1 cellular context compared by ENCODE assay signal in the genomic region with DNA sequence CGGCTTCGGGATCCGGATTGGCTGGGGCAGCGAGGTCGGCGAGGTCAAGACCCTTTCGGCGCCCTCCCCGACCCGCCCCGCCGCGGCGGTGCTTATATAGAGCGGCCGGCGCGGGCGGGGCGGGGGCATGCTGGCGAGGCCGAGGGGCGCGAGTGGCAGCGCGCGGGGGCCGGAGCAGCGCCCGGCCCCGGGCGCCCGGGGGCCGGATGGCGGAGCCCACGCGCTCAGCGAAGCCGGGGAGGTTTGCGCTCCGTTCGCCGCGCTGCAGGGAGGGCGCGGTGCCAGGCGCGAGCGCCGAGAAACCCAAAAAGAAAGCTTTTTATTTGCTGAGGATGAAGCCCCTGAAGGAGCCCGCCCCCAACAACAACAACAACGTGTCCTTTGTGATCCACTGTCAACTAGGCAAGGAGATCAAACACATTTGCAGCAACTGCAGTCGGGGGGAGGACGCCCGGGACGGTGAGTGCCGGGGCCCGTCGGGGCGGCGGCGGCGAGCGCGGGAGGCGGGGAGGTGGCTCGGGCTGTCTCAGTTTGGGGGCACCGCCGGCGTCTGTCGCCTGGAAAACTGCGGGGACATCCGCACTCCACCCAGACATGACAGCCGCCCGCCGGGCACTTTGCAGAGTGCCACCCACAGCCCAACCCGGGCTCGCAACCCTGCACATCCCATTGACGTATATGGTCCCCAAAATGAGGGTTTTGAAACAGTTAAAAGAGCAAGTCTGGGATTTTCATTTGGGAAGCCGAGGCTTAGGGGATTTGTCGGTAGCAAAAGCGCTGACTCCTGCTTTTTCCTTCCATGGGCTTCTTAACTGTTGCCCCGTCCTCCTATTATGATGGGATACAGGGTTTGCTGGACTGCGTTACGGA.
TF ChIP-seq lines count a peak whose summit lies in the region.

No MANE protein-coding gene starts in this region.

TF ChIP-seq in HEK293, 187 proteins besides CTCF, POLR2A, EP300 and RAD21 (continued from another document and continues in another):
- TF ChIP-seq, protein P1, sequence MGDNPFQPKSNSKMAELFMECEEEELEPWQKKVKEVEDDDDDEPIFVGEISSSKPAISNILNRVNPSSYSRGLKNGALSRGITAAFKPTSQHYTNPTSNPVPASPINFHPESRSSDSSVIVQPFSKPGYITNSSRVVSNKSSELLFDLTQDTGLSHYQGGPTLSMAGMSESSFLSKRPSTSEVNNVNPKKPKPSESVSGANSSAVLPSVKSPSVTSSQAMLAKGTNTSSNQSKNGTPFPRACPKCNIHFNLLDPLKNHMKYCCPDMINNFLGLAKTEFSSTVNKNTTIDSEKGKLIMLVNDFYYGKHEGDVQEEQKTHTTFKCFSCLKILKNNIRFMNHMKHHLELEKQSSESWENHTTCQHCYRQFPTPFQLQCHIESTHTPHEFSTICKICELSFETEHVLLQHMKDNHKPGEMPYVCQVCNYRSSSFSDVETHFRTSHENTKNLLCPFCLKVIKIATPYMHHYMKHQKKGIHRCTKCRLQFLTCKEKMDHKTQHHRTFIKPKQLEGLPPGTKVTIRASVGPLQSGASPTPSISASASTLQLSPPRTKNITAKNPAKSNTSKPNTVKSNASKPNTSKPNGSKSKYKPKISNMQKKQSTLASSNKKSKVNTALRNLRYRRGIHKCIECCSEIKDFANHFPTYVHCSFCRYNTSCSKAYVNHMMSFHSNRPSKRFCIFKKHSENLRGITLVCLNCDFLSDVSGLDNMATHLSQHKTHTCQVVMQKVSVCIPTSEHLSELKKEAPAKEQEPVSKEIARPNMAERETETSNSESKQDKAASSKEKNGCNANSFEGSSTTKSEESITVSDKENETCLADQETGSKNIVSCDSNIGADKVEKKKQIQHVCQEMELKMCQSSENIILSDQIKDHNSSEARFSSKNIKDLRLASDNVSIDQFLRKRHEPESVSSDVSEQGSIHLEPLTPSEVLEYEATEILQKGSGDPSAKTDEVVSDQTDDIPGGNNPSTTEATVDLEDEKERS (tag by site-specific recombination; IDR thresholded peaks at IDR 0.05) = no peak
- TF ChIP-seq ZBTB20 (tag by site-specific recombination; IDR thresholded peaks at IDR 0.05) = peak; percentile 69
- TF ChIP-seq KLF16 (tag by site-specific recombination; IDR thresholded peaks at IDR 0.05) = no peak
- TF ChIP-seq ZNF174 (tag by site-specific recombination; IDR thresholded peaks at IDR 0.05) = no peak
- TF ChIP-seq PATZ1 (tag by site-specific recombination; IDR thresholded peaks at IDR 0.05) = peak; percentile 42
- no peak for TF ChIP-seq ZNF169 (tag by site-specific recombination; IDR thresholded peaks at IDR 0.05)
- TF ChIP-seq, protein P2, sequence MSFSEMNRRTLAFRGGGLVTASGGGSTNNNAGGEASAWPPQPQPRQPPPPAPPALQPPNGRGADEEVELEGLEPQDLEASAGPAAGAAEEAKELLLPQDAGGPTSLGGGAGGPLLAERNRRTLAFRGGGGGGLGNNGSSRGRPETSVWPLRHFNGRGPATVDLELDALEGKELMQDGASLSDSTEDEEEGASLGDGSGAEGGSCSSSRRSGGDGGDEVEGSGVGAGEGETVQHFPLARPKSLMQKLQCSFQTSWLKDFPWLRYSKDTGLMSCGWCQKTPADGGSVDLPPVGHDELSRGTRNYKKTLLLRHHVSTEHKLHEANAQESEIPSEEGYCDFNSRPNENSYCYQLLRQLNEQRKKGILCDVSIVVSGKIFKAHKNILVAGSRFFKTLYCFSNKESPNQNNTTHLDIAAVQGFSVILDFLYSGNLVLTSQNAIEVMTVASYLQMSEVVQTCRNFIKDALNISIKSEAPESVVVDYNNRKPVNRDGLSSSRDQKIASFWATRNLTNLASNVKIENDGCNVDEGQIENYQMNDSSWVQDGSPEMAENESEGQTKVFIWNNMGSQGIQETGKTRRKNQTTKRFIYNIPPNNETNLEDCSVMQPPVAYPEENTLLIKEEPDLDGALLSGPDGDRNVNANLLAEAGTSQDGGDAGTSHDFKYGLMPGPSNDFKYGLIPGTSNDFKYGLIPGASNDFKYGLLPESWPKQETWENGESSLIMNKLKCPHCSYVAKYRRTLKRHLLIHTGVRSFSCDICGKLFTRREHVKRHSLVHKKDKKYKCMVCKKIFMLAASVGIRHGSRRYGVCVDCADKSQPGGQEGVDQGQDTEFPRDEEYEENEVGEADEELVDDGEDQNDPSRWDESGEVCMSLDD (tag by site-specific recombination; IDR thresholded peaks at IDR 0.05) = no peak
- TF ChIP-seq ZNF548 (tag by site-specific recombination; IDR thresholded peaks at IDR 0.05) = no peak
- peak; percentile 93 for TF ChIP-seq ZNF777 (tag by site-specific recombination; IDR thresholded peaks at IDR 0.05; ENCODE audit: borderline replicate concordance)
- no peak for TF ChIP-seq EGR2 (tag by site-specific recombination; IDR thresholded peaks at IDR 0.05; ENCODE audit: low read depth)
- TF ChIP-seq ZNF341 (tag by site-specific recombination; IDR thresholded peaks at IDR 0.05; ENCODE audit: low read depth) = peak; percentile 21; the same call in 1 of the 2 replicates
- peak; percentile 29; the same call in 1 of the 2 replicates for TF ChIP-seq GLIS2 (tag by site-specific recombination; IDR thresholded peaks at IDR 0.05)
- TF ChIP-seq ZBTB8A (tag by site-specific recombination; IDR thresholded peaks at IDR 0.05) = peak; percentile 63
- TF ChIP-seq, protein P3, sequence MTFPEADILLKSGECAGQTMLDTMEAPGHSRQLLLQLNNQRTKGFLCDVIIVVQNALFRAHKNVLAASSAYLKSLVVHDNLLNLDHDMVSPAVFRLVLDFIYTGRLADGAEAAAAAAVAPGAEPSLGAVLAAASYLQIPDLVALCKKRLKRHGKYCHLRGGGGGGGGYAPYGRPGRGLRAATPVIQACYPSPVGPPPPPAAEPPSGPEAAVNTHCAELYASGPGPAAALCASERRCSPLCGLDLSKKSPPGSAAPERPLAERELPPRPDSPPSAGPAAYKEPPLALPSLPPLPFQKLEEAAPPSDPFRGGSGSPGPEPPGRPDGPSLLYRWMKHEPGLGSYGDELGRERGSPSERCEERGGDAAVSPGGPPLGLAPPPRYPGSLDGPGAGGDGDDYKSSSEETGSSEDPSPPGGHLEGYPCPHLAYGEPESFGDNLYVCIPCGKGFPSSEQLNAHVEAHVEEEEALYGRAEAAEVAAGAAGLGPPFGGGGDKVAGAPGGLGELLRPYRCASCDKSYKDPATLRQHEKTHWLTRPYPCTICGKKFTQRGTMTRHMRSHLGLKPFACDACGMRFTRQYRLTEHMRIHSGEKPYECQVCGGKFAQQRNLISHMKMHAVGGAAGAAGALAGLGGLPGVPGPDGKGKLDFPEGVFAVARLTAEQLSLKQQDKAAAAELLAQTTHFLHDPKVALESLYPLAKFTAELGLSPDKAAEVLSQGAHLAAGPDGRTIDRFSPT (tag by site-specific recombination; IDR thresholded peaks at IDR 0.05) = 0 out of 2 replicates have a peak, but pooled peaks have one; percentile 15
- no peak for TF ChIP-seq ZSCAN5A (tag by site-specific recombination; IDR thresholded peaks at IDR 0.05)
- no peak for TF ChIP-seq ZNF830 (tag by site-specific recombination; IDR thresholded peaks at IDR 0.05; ENCODE audit: low read depth)
- TF ChIP-seq ZNF707 (tag by site-specific recombination; IDR thresholded peaks at IDR 0.05) = no peak
- TF ChIP-seq ZNF658 (tag by site-specific recombination; IDR thresholded peaks at IDR 0.05) = no peak
- TF ChIP-seq ZNF354C (tag by site-specific recombination; IDR thresholded peaks at IDR 0.05; ENCODE audit: borderline replicate concordance, low read depth) = no peak
- TF ChIP-seq ZNF660 (tag by site-specific recombination; IDR thresholded peaks at IDR 0.05) = no peak
- TF ChIP-seq, protein P4, sequence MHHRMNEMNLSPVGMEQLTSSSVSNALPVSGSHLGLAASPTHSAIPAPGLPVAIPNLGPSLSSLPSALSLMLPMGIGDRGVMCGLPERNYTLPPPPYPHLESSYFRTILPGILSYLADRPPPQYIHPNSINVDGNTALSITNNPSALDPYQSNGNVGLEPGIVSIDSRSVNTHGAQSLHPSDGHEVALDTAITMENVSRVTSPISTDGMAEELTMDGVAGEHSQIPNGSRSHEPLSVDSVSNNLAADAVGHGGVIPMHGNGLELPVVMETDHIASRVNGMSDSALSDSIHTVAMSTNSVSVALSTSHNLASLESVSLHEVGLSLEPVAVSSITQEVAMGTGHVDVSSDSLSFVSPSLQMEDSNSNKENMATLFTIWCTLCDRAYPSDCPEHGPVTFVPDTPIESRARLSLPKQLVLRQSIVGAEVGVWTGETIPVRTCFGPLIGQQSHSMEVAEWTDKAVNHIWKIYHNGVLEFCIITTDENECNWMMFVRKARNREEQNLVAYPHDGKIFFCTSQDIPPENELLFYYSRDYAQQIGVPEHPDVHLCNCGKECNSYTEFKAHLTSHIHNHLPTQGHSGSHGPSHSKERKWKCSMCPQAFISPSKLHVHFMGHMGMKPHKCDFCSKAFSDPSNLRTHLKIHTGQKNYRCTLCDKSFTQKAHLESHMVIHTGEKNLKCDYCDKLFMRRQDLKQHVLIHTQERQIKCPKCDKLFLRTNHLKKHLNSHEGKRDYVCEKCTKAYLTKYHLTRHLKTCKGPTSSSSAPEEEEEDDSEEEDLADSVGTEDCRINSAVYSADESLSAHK (tag by site-specific recombination; IDR thresholded peaks at IDR 0.05) = peak; percentile 89
- TF ChIP-seq GLIS1 (tag by site-specific recombination; IDR thresholded peaks at IDR 0.05) = no peak
- TF ChIP-seq ZNF488 (tag by site-specific recombination; IDR thresholded peaks at IDR 0.05) = no peak
- no peak for TF ChIP-seq ZNF366 (tag by site-specific recombination; conservative IDR thresholded peaks at IDR 0.05)
- TF ChIP-seq ZNF792 (tag by site-specific recombination; IDR thresholded peaks at IDR 0.05) = no peak
- TF ChIP-seq, protein P5, sequence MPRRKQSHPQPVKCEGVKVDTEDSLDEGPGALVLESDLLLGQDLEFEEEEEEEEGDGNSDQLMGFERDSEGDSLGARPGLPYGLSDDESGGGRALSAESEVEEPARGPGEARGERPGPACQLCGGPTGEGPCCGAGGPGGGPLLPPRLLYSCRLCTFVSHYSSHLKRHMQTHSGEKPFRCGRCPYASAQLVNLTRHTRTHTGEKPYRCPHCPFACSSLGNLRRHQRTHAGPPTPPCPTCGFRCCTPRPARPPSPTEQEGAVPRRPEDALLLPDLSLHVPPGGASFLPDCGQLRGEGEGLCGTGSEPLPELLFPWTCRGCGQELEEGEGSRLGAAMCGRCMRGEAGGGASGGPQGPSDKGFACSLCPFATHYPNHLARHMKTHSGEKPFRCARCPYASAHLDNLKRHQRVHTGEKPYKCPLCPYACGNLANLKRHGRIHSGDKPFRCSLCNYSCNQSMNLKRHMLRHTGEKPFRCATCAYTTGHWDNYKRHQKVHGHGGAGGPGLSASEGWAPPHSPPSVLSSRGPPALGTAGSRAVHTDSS (tag by site-specific recombination; IDR thresholded peaks at IDR 0.05) = no peak
- no peak for TF ChIP-seq HOXD13 (CRISPR knock-in tag; IDR thresholded peaks at IDR 0.05; ENCODE audit: borderline replicate concordance)
- TF ChIP-seq MZF1 (tag by site-specific recombination; IDR thresholded peaks at IDR 0.05; ENCODE audit: borderline replicate concordance) = no peak
- TF ChIP-seq, protein P6, sequence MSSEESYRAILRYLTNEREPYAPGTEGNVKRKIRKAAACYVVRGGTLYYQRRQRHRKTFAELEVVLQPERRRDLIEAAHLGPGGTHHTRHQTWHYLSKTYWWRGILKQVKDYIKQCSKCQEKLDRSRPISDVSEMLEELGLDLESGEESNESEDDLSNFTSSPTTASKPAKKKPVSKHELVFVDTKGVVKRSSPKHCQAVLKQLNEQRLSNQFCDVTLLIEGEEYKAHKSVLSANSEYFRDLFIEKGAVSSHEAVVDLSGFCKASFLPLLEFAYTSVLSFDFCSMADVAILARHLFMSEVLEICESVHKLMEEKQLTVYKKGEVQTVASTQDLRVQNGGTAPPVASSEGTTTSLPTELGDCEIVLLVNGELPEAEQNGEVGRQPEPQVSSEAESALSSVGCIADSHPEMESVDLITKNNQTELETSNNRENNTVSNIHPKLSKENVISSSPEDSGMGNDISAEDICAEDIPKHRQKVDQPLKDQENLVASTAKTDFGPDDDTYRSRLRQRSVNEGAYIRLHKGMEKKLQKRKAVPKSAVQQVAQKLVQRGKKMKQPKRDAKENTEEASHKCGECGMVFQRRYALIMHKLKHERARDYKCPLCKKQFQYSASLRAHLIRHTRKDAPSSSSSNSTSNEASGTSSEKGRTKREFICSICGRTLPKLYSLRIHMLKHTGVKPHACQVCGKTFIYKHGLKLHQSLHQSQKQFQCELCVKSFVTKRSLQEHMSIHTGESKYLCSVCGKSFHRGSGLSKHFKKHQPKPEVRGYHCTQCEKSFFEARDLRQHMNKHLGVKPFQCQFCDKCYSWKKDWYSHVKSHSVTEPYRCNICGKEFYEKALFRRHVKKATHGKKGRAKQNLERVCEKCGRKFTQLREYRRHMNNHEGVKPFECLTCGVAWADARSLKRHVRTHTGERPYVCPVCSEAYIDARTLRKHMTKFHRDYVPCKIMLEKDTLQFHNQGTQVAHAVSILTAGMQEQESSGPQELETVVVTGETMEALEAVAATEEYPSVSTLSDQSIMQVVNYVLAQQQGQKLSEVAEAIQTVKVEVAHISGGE (tag by site-specific recombination; conservative IDR thresholded peaks at IDR 0.05; ENCODE audit: low read depth) = peak; percentile 25; the same call in 1 of the 2 replicates
- TF ChIP-seq ZNF558 (tag by site-specific recombination; IDR thresholded peaks at IDR 0.05) = no peak
